ENCODE assay signal across 15 cellular contexts in the genomic region with DNA sequence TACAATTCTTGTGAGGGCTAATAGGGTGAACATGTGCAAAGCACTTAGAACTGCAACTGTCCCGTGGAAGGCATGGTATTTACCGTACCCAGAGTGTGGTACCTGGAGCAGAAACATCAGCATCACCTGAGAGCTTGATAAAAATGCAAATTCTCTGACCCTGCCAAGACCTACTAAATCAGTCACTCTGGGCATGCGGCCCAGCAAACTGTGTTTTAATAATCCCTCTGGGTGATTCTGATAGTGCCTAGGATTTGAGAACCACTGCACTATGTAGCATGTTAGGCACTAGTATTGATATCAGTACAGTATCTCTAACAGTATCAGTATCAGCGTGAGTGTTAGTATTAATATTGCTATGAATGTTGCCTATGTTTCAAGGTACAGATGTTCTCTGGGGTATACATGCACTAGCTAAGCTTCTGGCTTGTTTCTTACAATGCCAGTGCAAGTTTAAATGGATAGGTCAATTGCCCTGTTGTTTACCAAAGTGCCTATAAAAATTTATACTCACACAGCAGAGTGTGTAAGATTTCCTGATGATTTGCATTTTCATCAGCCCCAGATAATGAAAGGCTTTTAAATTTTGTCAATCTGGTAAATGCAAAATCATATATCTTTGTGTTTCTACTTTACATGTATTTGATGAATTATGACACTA.
DNase-seq lines count a peak whose midpoint lies in the region; ATAC-seq and TF ChIP-seq lines count a peak whose summit lies in the region.
"Had no signal": no experiment of that assay in that cellular context is flagged by ENCODE, and none has a peak within 500 bp of the region (broad histone marks: within the 10 kb centered on the region; RNA-seq: fewer than 3 reads in every experiment).

No MANE protein-coding gene starts in this region.

- peak overlapping the region; percentile 95 for H3K4me2 ChIP-seq in Loucy (ENCODE audit: low read depth, low read length, poor library complexity, severe bottlenecking)
- H3K4me2 ChIP-seq: BLaER1 treated with 17β-estradiol and CSF1 and Interleukin-3, amounts not matched to agents 10 nM and 100 nM; GM23338 had no signal

- peaks cover 7% of the 10 kb centered on the region for H4K20me1 ChIP-seq in Loucy (ENCODE audit: insufficient read depth, low read length, poor library complexity, severe bottlenecking)
- H4K20me1 ChIP-seq: BLaER1 treated with 17β-estradiol and CSF1 and Interleukin-3, amounts not matched to agents 10 nM and 100 nM had no signal

- no peak overlapping the region for H3K27ac Mint-ChIP-seq in CD4-positive, alpha-beta T cell
- H3K27ac Mint-ChIP-seq: CD4-positive, CD25-positive, alpha-beta regulatory T cell; GM23338 had no signal

- TF ChIP-seq EP300 in stomach (IDR thresholded peaks at IDR 0.05), result no peak

- POLR2A ChIA-PET in CD4-positive, alpha-beta T cell (lab: Charles Lee), result no interaction called here

- intact Hi-C loops in left colon (cut with DNase I, micrococcal nuclease) (no loop called here), stomach (cut with DNase I; ENCODE audit: low total_unique reads) (no loop called here)
- intact Hi-C loops in CD4-positive, alpha-beta T cell (cut with DNase I, micrococcal nuclease), result no loop called here

- no peak overlapping the region for H3K9ac ChIP-seq in Loucy (ENCODE audit: low read depth, low read length, poor library complexity, severe bottlenecking)
- H3K9ac ChIP-seq: BLaER1 treated with 17β-estradiol and CSF1 and Interleukin-3, amounts not matched to agents 10 nM and 100 nM had no signal

- DNase-seq in NCI-H748 (lab: John Stamatoyannopoulos, UW; ENCODE audit: unreplicated experiment), result peak; percentile 15
- DNase-seq in NCI-H748 treated with DMSO at 0.1 percent for 48 hours (lab: John Stamatoyannopoulos, UW), result no peak
- no peak for DNase-seq in left colon
- peak; percentile 32 for DNase-seq in stomach
- DNase-seq in SKM-1 (lab: John Stamatoyannopoulos, UW; ENCODE audit: unreplicated experiment), result no peak
- no peak for DNase-seq in NCI-H446 (lab: John Stamatoyannopoulos, UW)
- DNase-seq in CD4-positive, alpha-beta T cell, result no peak
- DNase-seq: ACHN; CD4-positive, CD25-positive, alpha-beta regulatory T cell; DND-41; H7 had no signal

- H3K4me3 Mint-ChIP-seq in CD4-positive, alpha-beta T cell, result no peak overlapping the region
- H3K4me3 Mint-ChIP-seq: CD4-positive, CD25-positive, alpha-beta regulatory T cell; GM23338 had no signal

- no peaks in the 10 kb centered on the region for H3K4me1 Mint-ChIP-seq in CD4-positive, alpha-beta T cell (ENCODE audit: low read depth)
- H3K4me1 Mint-ChIP-seq: CD4-positive, CD25-positive, alpha-beta regulatory T cell had no signal

- H3K27ac ChIP-seq in stomach, result no peak overlapping the region
- no peak overlapping the region for H3K27ac ChIP-seq in CD4-positive, alpha-beta T cell (ENCODE audit: low read depth, low read length)
- H3K27ac ChIP-seq: 22Rv1; BLaER1 treated with 17β-estradiol and CSF1 and Interleukin-3, amounts not matched to agents 10 nM and 100 nM had no signal

- H3K36me3 ChIP-seq in Loucy (ENCODE audit: insufficient read depth, low read length) (no peaks in the 10 kb centered on the region), stomach (no peaks in the 10 kb centered on the region)
- H3K36me3 ChIP-seq: BLaER1 treated with 17β-estradiol and CSF1 and Interleukin-3, amounts not matched to agents 10 nM and 100 nM had no signal

- no peaks in the 10 kb centered on the region for H3K9me3 ChIP-seq in Loucy (ENCODE audit: insufficient read depth, low read depth, low read length)
- H3K9me3 ChIP-seq in stomach, result no peaks in the 10 kb centered on the region
- no peaks in the 10 kb centered on the region for H3K9me3 ChIP-seq in CD4-positive, alpha-beta T cell (ENCODE audit: control insufficient read depth, low read length)
- H3K9me3 ChIP-seq: BLaER1 treated with 17β-estradiol and CSF1 and Interleukin-3, amounts not matched to agents 10 nM and 100 nM had no signal

- no peaks in the 10 kb centered on the region for H3F3A ChIP-seq in Loucy (ENCODE audit: low read depth)

- no peaks in the 10 kb centered on the region for H3K36me3 Mint-ChIP-seq in CD4-positive, alpha-beta T cell (ENCODE audit: low read depth)
- H3K36me3 Mint-ChIP-seq: CD4-positive, CD25-positive, alpha-beta regulatory T cell had no signal

- TF ChIP-seq POLR2A in stomach (IDR thresholded peaks at IDR 0.05), result no peak

- H2AFZ ChIP-seq in Loucy (ENCODE audit: low read length), result no peak overlapping the region
- H2AFZ ChIP-seq: GM23338 had no signal

- WGBS in stomach, 5 donors, result 29 to 44% (median 35%) methylated on average over 4 of the region's 4 CpGs

- TF ChIP-seq CTCF in Loucy (conservative IDR thresholded peaks at IDR 0.05; ENCODE audit: low read length) (no peak), stomach (IDR thresholded peaks at IDR 0.05) (no peak)
- no peak for TF ChIP-seq CTCF in CD4-positive, alpha-beta T cell (IDR thresholded peaks at IDR 0.05)

- H3K4me3 ChIP-seq in Loucy (ENCODE audit: low read length, poor library complexity, severe bottlenecking) (peak overlapping the region; percentile 38), stomach (no peak overlapping the region)
- H3K4me3 ChIP-seq: BLaER1 treated with 17β-estradiol and CSF1 and Interleukin-3, amounts not matched to agents 10 nM and 100 nM; GM23338 had no signal

- H3K9me3 Mint-ChIP-seq in CD4-positive, alpha-beta T cell, result no peaks in the 10 kb centered on the region
- H3K9me3 Mint-ChIP-seq: GM23338 had no signal

- H3K4me1 ChIP-seq in Loucy (ENCODE audit: insufficient read depth, low read length, poor library complexity, severe bottlenecking), result peaks cover 61% of the 10 kb centered on the region
- no peaks in the 10 kb centered on the region for H3K4me1 ChIP-seq in stomach
- H3K4me1 ChIP-seq: BLaER1 treated with 17β-estradiol and CSF1 and Interleukin-3, amounts not matched to agents 10 nM and 100 nM had no signal

- no peaks in the 10 kb centered on the region for H3K27me3 ChIP-seq in Loucy (ENCODE audit: insufficient read depth, low read length, poor library complexity, severe bottlenecking)
- no peaks in the 10 kb centered on the region for H3K27me3 ChIP-seq in stomach
- no peaks in the 10 kb centered on the region for H3K27me3 ChIP-seq in CD4-positive, alpha-beta T cell (ENCODE audit: control insufficient read depth, insufficient read depth, low read length)
- H3K27me3 ChIP-seq: BLaER1 treated with 17β-estradiol and CSF1 and Interleukin-3, amounts not matched to agents 10 nM and 100 nM had no signal

- H3K27me3 Mint-ChIP-seq in CD4-positive, alpha-beta T cell, result no peaks in the 10 kb centered on the region

- no peaks in the 10 kb centered on the region for H3K9me2 ChIP-seq in Loucy (replicated peaks; ENCODE audit: low read depth, low read length)

- peaks cover 69% of the 10 kb centered on the region for H3K79me2 ChIP-seq in Loucy (ENCODE audit: insufficient read depth, low read length)

- CTCF ChIA-PET in CD4-positive, alpha-beta T cell (lab: Charles Lee), result no interaction called here

- peak; percentile 83 for ATAC-seq in left colon
- no peak for ATAC-seq in CD4-positive, alpha-beta T cell (ENCODE audit: poor library complexity)

Comparison
In these comparisons a context has a peak if more than half of its experiments do, and no peak if none do; other contexts are left out.
1. DNase-seq: peak in NCI-H748 (single experiment) and stomach (single experiment); none in NCI-H748 treated with DMSO at 0.1 percent for 48 hours (single experiment), left colon (0 of 2), SKM-1 (single experiment), NCI-H446 (0 of 2) and CD4-positive, alpha-beta T cell (0 of 10).